Comparison of ENCODE assay signal across 8 cellular contexts in genomic region chr4:147160908-147161513, GRCh38.
DNase-seq lines count a peak whose midpoint lies in the region; ATAC-seq and TF ChIP-seq lines count a peak whose summit lies in the region.

No MANE protein-coding gene starts in this region.

- no peaks in the 10 kb centered on the region for H3K9me3 ChIP-seq in SU-DHL-6 (ENCODE audit: insufficient read depth, low read length)

- H3K4me3 ChIP-seq in SU-DHL-6 (ENCODE audit: insufficient read depth, low read length, poor library complexity, severe bottlenecking) = no peak overlapping the region

- no peak overlapping the region for H3K4me2 ChIP-seq in SU-DHL-6 (ENCODE audit: low read depth, low read length, poor library complexity, severe bottlenecking)

- no peaks in the 10 kb centered on the region for H4K20me1 ChIP-seq in SU-DHL-6 (ENCODE audit: low read depth, low read length)

- in situ Hi-C loops in G401 (cut with HindIII; ENCODE audit: low sequenced_read_pairs) = no loop called here

- H3K27me3 ChIP-seq in SU-DHL-6 (ENCODE audit: low read length) = no peaks in the 10 kb centered on the region

- H3K9ac ChIP-seq in SU-DHL-6 (ENCODE audit: low read length) = no peak overlapping the region

- no peaks in the 10 kb centered on the region for H3K79me2 ChIP-seq in SU-DHL-6 (ENCODE audit: insufficient read depth, low read length)

- DNase-seq in A172 (ENCODE audit: low spot score) (peak; percentile 28), G401 (ENCODE audit: low spot score) (peak; percentile 37), HS-5 (ENCODE audit: low read depth) (peak; percentile 9), germinal center (ENCODE audit: low spot score) (peak; percentile 34), renal cortical epithelial cell (ENCODE audit: low read depth) (peak; percentile 65), GDM1 (lab: John Stamatoyannopoulos, UW) (no peak)

- H3F3A ChIP-seq in SU-DHL-6 (ENCODE audit: insufficient read depth) = no peaks in the 10 kb centered on the region

- peak; percentile 56 for TF ChIP-seq CTCF in SU-DHL-6 (IDR thresholded peaks at IDR 0.05; ENCODE audit: insufficient read depth, low read length, poor library complexity, severe bottlenecking)

- no peaks in the 10 kb centered on the region for H3K9me2 ChIP-seq in SU-DHL-6 (replicated peaks; ENCODE audit: insufficient read depth, low read length)

- H2AFZ ChIP-seq in SU-DHL-6 (ENCODE audit: low read depth, low read length, severe bottlenecking) = no peak overlapping the region

- ATAC-seq in GM21737 (IDR thresholded peaks at IDR 0.05; ENCODE audit: unreplicated experiment) = peak; percentile 89

- H3K27ac ChIP-seq in SU-DHL-6 (ENCODE audit: low read depth, low read length) = no peak overlapping the region

- H3K36me3 ChIP-seq in SU-DHL-6 (ENCODE audit: low read length) = no peaks in the 10 kb centered on the region
